In genomic region chr4:147928400-147928799, GRCh38 we compare ENCODE assay signal across 1 cellular context.
TF ChIP-seq lines count a peak whose summit lies in the region.

No MANE protein-coding gene starts in this region.

TF ChIP-seq in WTC11, 78 proteins besides CTCF, POLR2A, EP300 and RAD21 (continued from another document):
- TF ChIP-seq ZNF425 (CRISPR knock-in tag; conservative IDR thresholded peaks at IDR 0.05) = no peak
- TF ChIP-seq SMAD4 (CRISPR knock-in tag; IDR thresholded peaks at IDR 0.05) = no peak
